Comparison of ENCODE assay signal across 31 cellular contexts in genomic region chr17:46887717-46888116, GRCh38. TPM values are rescaled to one million over a fixed set of nuclear protein-coding genes. Genes with fewer than 3 reads are reported as not detected.
"Had no signal": no experiment of that assay in that cellular context is flagged by ENCODE, and none has a peak within 500 bp of the region (broad histone marks: within the 10 kb centered on the region; RNA-seq: fewer than 3 reads in every experiment).

No MANE protein-coding gene starts in this region.

- ATAC-seq: esophagus mucosa, gastrocnemius medialis, heart right ventricle, left lung, left ventricle myocardium superior, lower lobe of right lung, mucosa of descending colon had no signal

- DNase-seq: dermis blood vessel endothelial cell; dorsolateral prefrontal cortex; effector CD4-positive, alpha-beta T cell; effector memory CD4-positive, alpha-beta T cell; esophagus squamous epithelium; foreskin fibroblast; foreskin melanocyte; gastrocnemius medialis; glutamatergic neuron; head of caudate nucleus; heart right ventricle; hippocampal formation; left cardiac atrium; left lung; left ventricle myocardium superior; lower lobe of right lung; mesenchymal stem cell; mucosa of descending colon; naive B cell had no signal

- H3K27ac Mint-ChIP-seq: mesothelial cell of epicardium had no signal

- H3K36me3 ChIP-seq: esophagus squamous epithelium, gastrocnemius medialis, heart right ventricle, left lung, lower lobe of right lung had no signal

- H3K4me1 ChIP-seq: esophagus squamous epithelium, gastrocnemius medialis, lower lobe of right lung had no signal

- H3K4me3 Mint-ChIP-seq: mesothelial cell of epicardium, naive B cell had no signal

- FAIRE-seq: colon, endothelial cell of umbilical vein, islet of Langerhans, keratinocyte had no signal

- H3K27ac ChIP-seq: coronary artery, dorsolateral prefrontal cortex, esophagus squamous epithelium, gastrocnemius medialis, heart right ventricle, left lung, lower lobe of right lung had no signal

- H3K4me1 Mint-ChIP-seq: naive B cell had no signal

- H3K4me3 ChIP-seq: coronary artery, dorsolateral prefrontal cortex, esophagus squamous epithelium, gastrocnemius medialis, heart right ventricle, left lung, lower lobe of right lung, mucosa of descending colon had no signal

- H3K36me3 Mint-ChIP-seq: mesothelial cell of epicardium, naive B cell had no signal

- H3K9me3 ChIP-seq: esophagus squamous epithelium, gastrocnemius medialis, heart right ventricle, left lung, lower lobe of right lung, mucosa of descending colon had no signal

RNA-seq across cellular contexts. Expression of gene WNT9B, which starts 36.3 kb away (rescaled TPM):
- total RNA-seq: dermis blood vessel endothelial cell, endothelial cell of umbilical vein, epithelial cell of proximal tubule, esophagus mucosa, glomerular endothelial cell, kidney epithelial cell, lung microvascular endothelial cell, myocyte had no signal
- polyA plus RNA-seq: endothelial cell of umbilical vein, keratinocyte had no signal
